ENCODE assay signal across 15 cellular contexts in the genomic region with DNA sequence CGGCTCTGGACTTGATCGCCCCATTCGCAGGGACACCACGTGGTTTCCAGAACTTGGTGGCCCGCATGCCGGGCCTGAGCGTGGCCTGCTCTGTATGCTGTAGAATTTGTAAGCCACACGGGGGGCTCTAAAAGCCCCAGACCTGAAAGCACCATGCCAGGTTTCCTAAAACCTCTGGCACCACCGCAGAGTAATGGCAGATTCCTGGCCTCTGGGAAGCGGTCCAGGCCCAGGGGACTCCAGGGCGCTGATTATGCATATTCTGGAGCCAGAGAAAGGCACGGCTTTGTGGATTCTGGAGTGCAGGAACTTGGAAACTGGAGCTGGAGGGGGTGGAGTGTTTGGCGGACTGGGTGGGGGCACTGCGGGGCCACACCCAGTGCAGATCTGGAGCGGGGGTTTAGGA. TPM values are rescaled to one million over a fixed set of nuclear protein-coding genes. Genes with fewer than 3 reads are reported as not detected.
DNase-seq lines count a peak whose midpoint lies in the region; ATAC-seq, FAIRE-seq and TF ChIP-seq lines count a peak whose summit lies in the region.
"Had no signal": no experiment of that assay in that cellular context is flagged by ENCODE, and none has a peak within 500 bp of the region (broad histone marks: within the 10 kb centered on the region; RNA-seq: fewer than 3 reads in every experiment).

No MANE protein-coding gene starts in this region.

- TF ChIP-seq RAD21 in K562 (CRISPR knock-in tag; conservative IDR thresholded peaks at IDR 0.05 in 1 of 2, IDR thresholded peaks at IDR 0.05 in 1 of 2) (no peak), liver (IDR thresholded peaks at IDR 0.05) (peak in 1 of 2 donors; percentile 13)

- FAIRE-seq in K562 (lab: Jason Lieb, UNC), result no peak
- FAIRE-seq: astrocyte, GM12892, keratinocyte had no signal

- intact Hi-C loops in K562 (cut with micrococcal nuclease), result loop anchor here (5.0 kb wide), 1 partner anchor 37 kb away; a partner anchor contains a TSS
- intact Hi-C loops in head of caudate nucleus (cut with DNase I), result no loop called here

- H3K4me1 ChIP-seq in GM23338 (ENCODE audit: insufficient read depth), result peaks cover 11% of the 10 kb centered on the region
- H3K4me1 ChIP-seq in K562 (replicated peaks in 1 of 2; ENCODE audit: control insufficient read depth in 2 of 2, insufficient read depth in 2 of 2, low read length in 2 of 2), result peaks cover 32 to 44% of the 10 kb centered on the region in 2 experiments
- H3K4me1 ChIP-seq in liver (ENCODE audit: control insufficient read depth in 4 of 4, insufficient read depth in 4 of 4, low read length in 3 of 4), result peaks cover 1 to 22% (median 17%) of the 10 kb centered on the region in 4 donors
- H3K4me1 ChIP-seq in BE2C, result peaks cover 21% of the 10 kb centered on the region

- H3K9ac ChIP-seq in K562 (ENCODE audit: insufficient read depth in 1 of 2, low read depth in 2 of 2, low read length in 2 of 2) (no peak overlapping the region), liver (ENCODE audit: low read depth in 1 of 2, low read length in 2 of 2) (no peak overlapping the region)

- H2AFZ ChIP-seq in GM23338, result no peak overlapping the region
- no peak overlapping the region for H2AFZ ChIP-seq in K562 (ENCODE audit: low read depth, low read length)

- peaks cover 44% of the 10 kb centered on the region for H3F3A ChIP-seq in GM23338 (replicated peaks; ENCODE audit: low read depth)

- no peaks in the 10 kb centered on the region for H3K9me3 ChIP-seq in K562 (replicated peaks; ENCODE audit: control insufficient read depth, insufficient read depth, low read depth, low read length)
- no peaks in the 10 kb centered on the region for H3K9me3 ChIP-seq in liver (ENCODE audit: control insufficient read depth in 4 of 4, low read length in 3 of 4)
- H3K9me3 ChIP-seq in BE2C, result no peaks in the 10 kb centered on the region

- no peaks in the 10 kb centered on the region for H3K9me1 ChIP-seq in K562 (ENCODE audit: control insufficient read depth, insufficient read depth, low read length)

- H3K27me3 Mint-ChIP-seq in GM23338 (ENCODE audit: insufficient read depth, low read depth, poor library complexity), result peaks cover 45% of the 10 kb centered on the region
- H3K27me3 Mint-ChIP-seq in naive thymus-derived CD8-positive, alpha-beta T cell, result no peaks in the 10 kb centered on the region
- H3K27me3 Mint-ChIP-seq: activated CD4-positive, alpha-beta T cell treated with anti-CD3 and anti-CD28 coated beads, Interleukin-2, amount 10 ng/mL, durations not matched to agents 7 days and 5 days; activated naive CD4-positive, alpha-beta T cell treated with anti-CD3 and anti-CD28 coated beads, Interleukin-2, amount 10 ng/mL, durations not matched to agents 7 days and 5 days had no signal

- no peak overlapping the region for H3K27ac ChIP-seq in GM23338 (ENCODE audit: low read depth)
- H3K27ac ChIP-seq in K562 (ENCODE audit: extremely low read depth, low read depth, low read length), result no peak overlapping the region
- peak overlapping the region; percentile 50 to 68 for H3K27ac ChIP-seq in liver (ENCODE audit: low read depth in 1 of 2, low read length in 2 of 2)
- H3K27ac ChIP-seq in substantia nigra (ENCODE audit: low read depth, low read length, poor library complexity, severe bottlenecking), result peak overlapping the region; percentile 27

- DNase-seq in GM23338 (ENCODE audit: low spot score) (no peak), K562 (ENCODE audit: extremely low read depth in 1 of 4, low spot score in 3 of 4) (peak in 1 of 4 experiments; percentile 22), substantia nigra (lab: John Stamatoyannopoulos, UW) (peak in 1 of 49 donors; percentile 37), BE2C (no peak), head of caudate nucleus (no peak)
- no peak for DNase-seq in naive thymus-derived CD8-positive, alpha-beta T cell
- DNase-seq: activated CD4-positive, alpha-beta T cell treated with anti-CD3 and anti-CD28 coated beads, Interleukin-2, amount 10 ng/mL, durations not matched to agents 7 days and 5 days; activated naive CD4-positive, alpha-beta T cell treated with anti-CD3 and anti-CD28 coated beads, Interleukin-2, amount 10 ng/mL, durations not matched to agents 7 days and 5 days; activated T-cell treated with anti-CD3 and anti-CD28 coated beads for 4 hours; NCI-H526 had no signal

- WGBS in K562 (ENCODE audit: insufficient coverage, low coverage, missing lambda C conversion rate), result 95% methylated on average over 10 of the region's 15 CpGs
- 66% methylated on average over 15 of the region's 15 CpGs for WGBS in liver

- H3K4me2 ChIP-seq in GM23338 (no peak overlapping the region), K562 (ENCODE audit: insufficient read depth, low read length) (no peak overlapping the region)

- H3K79me2 ChIP-seq in GM23338 (replicated peaks; ENCODE audit: insufficient read depth), result peaks cover 24% of the 10 kb centered on the region
- H3K79me2 ChIP-seq in K562 (ENCODE audit: control insufficient read depth, insufficient read depth, low read length), result peaks cover 37% of the 10 kb centered on the region

- H3K4me3 ChIP-seq in GM23338 (no peak overlapping the region), K562 (no peak overlapping the region), liver (ENCODE audit: low read depth in 1 of 3, low read length in 3 of 3) (no peak overlapping the region), BE2C (ENCODE audit: low read depth, low read length) (no peak overlapping the region)

- H3K27me3 ChIP-seq in GM23338 (ENCODE audit: insufficient read depth) (no peaks in the 10 kb centered on the region), K562 (ENCODE audit: control insufficient read depth in 2 of 2, insufficient read depth in 2 of 2, low read length in 2 of 2) (no peaks in the 10 kb centered on the region), liver (ENCODE audit: control insufficient read depth in 4 of 4, insufficient read depth in 4 of 4, low read length in 3 of 4) (no peaks in the 10 kb centered on the region), BE2C (no peaks in the 10 kb centered on the region)

- TF ChIP-seq POLR2A in K562 (conservative IDR thresholded peaks at IDR 0.05), result no peak

- no peak overlapping the region for H3K4me3 Mint-ChIP-seq in GM23338
- no peak overlapping the region for H3K4me3 Mint-ChIP-seq in naive thymus-derived CD8-positive, alpha-beta T cell
- H3K4me3 Mint-ChIP-seq: activated CD4-positive, alpha-beta T cell treated with anti-CD3 and anti-CD28 coated beads, Interleukin-2, amount 10 ng/mL, durations not matched to agents 7 days and 5 days; activated naive CD4-positive, alpha-beta T cell treated with anti-CD3 and anti-CD28 coated beads, Interleukin-2, amount 10 ng/mL, durations not matched to agents 7 days and 5 days had no signal

- H3K9me2 ChIP-seq in GM23338 (ENCODE audit: insufficient read depth), result no peaks in the 10 kb centered on the region

- peaks cover 13% of the 10 kb centered on the region for H3K9me3 Mint-ChIP-seq in GM23338
- no peaks in the 10 kb centered on the region for H3K9me3 Mint-ChIP-seq in naive thymus-derived CD8-positive, alpha-beta T cell
- H3K9me3 Mint-ChIP-seq: activated CD4-positive, alpha-beta T cell treated with anti-CD3 and anti-CD28 coated beads, Interleukin-2, amount 10 ng/mL, durations not matched to agents 7 days and 5 days; activated naive CD4-positive, alpha-beta T cell treated with anti-CD3 and anti-CD28 coated beads, Interleukin-2, amount 10 ng/mL, durations not matched to agents 7 days and 5 days had no signal

- peaks cover 55% of the 10 kb centered on the region for H3K36me3 Mint-ChIP-seq in GM23338 (ENCODE audit: low read depth)
- H3K36me3 Mint-ChIP-seq in naive thymus-derived CD8-positive, alpha-beta T cell, result peaks cover 0 to 46% (median 19%) of the 10 kb centered on the region in 3 donors

- H3K36me3 ChIP-seq in GM23338 (ENCODE audit: insufficient read depth) (peaks cover 13% of the 10 kb centered on the region), K562 (ENCODE audit: control insufficient read depth, insufficient read depth, low read length) (peaks cover 65% of the 10 kb centered on the region), liver (ENCODE audit: control insufficient read depth in 4 of 4, insufficient read depth in 3 of 4, low read depth in 1 of 4, low read length in 3 of 4) (peaks cover 3 to 14% (median 8%) of the 10 kb centered on the region in 4 donors), BE2C (peaks cover 37% of the 10 kb centered on the region)

- CTCF ChIA-PET in K562 (lab: Yijun Ruan, JAX; ENCODE audit: low intra/inter-chr PET ratio), result interaction anchor here (0.6 kb wide), 1 partner anchor 13 kb away, joined by 6 read pairs; no protein-coding TSS in a partner anchor

- peaks cover 27% of the 10 kb centered on the region for H3K4me1 Mint-ChIP-seq in GM23338
- peaks cover 16 to 50% (median 42%) of the 10 kb centered on the region in 4 donors for H3K4me1 Mint-ChIP-seq in naive thymus-derived CD8-positive, alpha-beta T cell

- 0 out of 2 replicates have a peak overlapping the region, but pooled peaks have one; percentile 72 for H3K27ac Mint-ChIP-seq in GM23338
- H3K27ac Mint-ChIP-seq in naive thymus-derived CD8-positive, alpha-beta T cell, result peak overlapping the region in 1 of 10 donors; percentile 2
- H3K27ac Mint-ChIP-seq: activated naive CD4-positive, alpha-beta T cell treated with anti-CD3 and anti-CD28 coated beads, Interleukin-2, amount 10 ng/mL, durations not matched to agents 7 days and 5 days had no signal

- TF ChIP-seq EP300 in K562 (IDR thresholded peaks at IDR 0.05; ENCODE audit: low read length), result no peak

- no peak for ATAC-seq in GM23338
- ATAC-seq in K562, result no peak
- no peak for ATAC-seq in naive thymus-derived CD8-positive, alpha-beta T cell

- TF ChIP-seq CTCF in GM23338 (conservative IDR thresholded peaks at IDR 0.05; ENCODE audit: low read depth in 2 of 2) (no peak), K562 (IDR thresholded peaks at IDR 0.05 in 2 of 3, conservative IDR thresholded peaks at IDR 0.05 in 1 of 3; ENCODE audit: insufficient read depth in 2 of 3, low read depth in 1 of 3, low read length in 3 of 3) (no peak), liver (IDR thresholded peaks at IDR 0.05; ENCODE audit: low read depth, low read length, missing input control) (no peak), BE2C (IDR thresholded peaks at IDR 0.05; ENCODE audit: low read depth, low read length) (no peak)

- peaks cover 11% of the 10 kb centered on the region for H4K20me1 ChIP-seq in GM23338 (replicated peaks; ENCODE audit: insufficient read depth)
- peaks cover 21% of the 10 kb centered on the region for H4K20me1 ChIP-seq in K562 (replicated peaks; ENCODE audit: control insufficient read depth, insufficient read depth, low read length)

- in situ Hi-C loops in K562 (cut with MboI), result loop anchor here (10.0 kb wide), 1 partner anchor 94 kb away; a partner anchor contains a TSS

- POLR2A ChIA-PET in K562 (lab: Yijun Ruan, JAX), result interaction anchor here (0.6 to 14.5 kb wide), 15 partner anchors 9 to 520 kb away, joined by 3 to 439 read pairs (median 11); a partner anchor contains a TSS
- POLR2A ChIA-PET in naive thymus-derived CD8-positive, alpha-beta T cell (lab: Charles Lee), result interaction anchor here (0.6 kb wide), 1 partner anchor 90 kb away, joined by 4 read pairs; no protein-coding TSS in a partner anchor

- BruUV-seq in K562 (replicated peaks; lab: Mats Ljungman, UMichigan), result no TSS peak

RNA-seq across cellular contexts. Expression of a gene that starts 3.7 kb away (rescaled TPM):
- 1,625 and 2,064 TPM in 2 replicates for total RNA-seq in GM23338 (2014; rRNA removed; shearing (Covaris generic))
- polyA plus RNA-seq in GM23338 (2016; fragmentation: Nextera tagmentation; extraction: Ambion mirVana), result 5,278 and 5,436 TPM in 2 replicates
- total RNA-seq in K562 (2011; cell fraction: chromatin; rRNA removed; ENCODE audit: low replicate concordance), result 116 and 227 TPM in 2 replicates
- 251 and 284 TPM in 2 replicates for total RNA-seq in K562 (2011; cell fraction: nucleolus; rRNA removed)
- total RNA-seq in K562 (2011; cell fraction: nucleoplasm; rRNA removed), result 546 and 1,281 TPM in 2 replicates
- 3,611 and 4,100 TPM in 2 replicates for total RNA-seq in K562 (2014; rRNA removed)
- total RNA-seq in K562 (2014; rRNA removed; fragmentation: Illumina TruSeq; extraction: Trizol), result 2,821 and 3,420 TPM in 2 replicates
- total RNA-seq in K562 (2015; rRNA removed; fragmentation: Illumina TruSeq; extraction: Trizol), result 4,574 and 5,040 TPM in 2 replicates
- total RNA-seq in K562 (2021), result 3,376 and 3,459 TPM in 2 replicates
- 1,231 and 2,161 TPM in 2 replicates for polyA plus RNA-seq in K562 (2011; rRNA removed)
- polyA plus RNA-seq in K562 (2011; cell fraction: cytosol; rRNA removed), result 5,138 and 6,086 TPM in 2 replicates
- polyA plus RNA-seq in K562 (2011; cell fraction: nucleus; rRNA removed), result 1,631 and 1,635 TPM in 2 replicates
- polyA plus RNA-seq in K562 (2012), result 3,654 and 5,025 TPM in 2 replicates
- 6,461 and 6,790 TPM in 2 replicates for polyA plus RNA-seq in K562 (2014; fragmentation: Illumina TruSeq; extraction: Trizol)
- polyA plus RNA-seq in K562 (2014; fragmentation: Nextera tagmentation; extraction: Ambion mirVana), result over 10,000 TPM; 17,458 to 27,415 TPM
- 3,965 and 4,994 TPM in 2 replicates for polyA plus RNA-seq in K562 (2014; rRNA removed)
- 536 and 548 TPM in 2 replicates for polyA minus RNA-seq in K562 (2011; rRNA and poly(A)+ RNA removed)
- 790 and 999 TPM in 2 replicates for polyA minus RNA-seq in K562 (2011; cell fraction: cytosol; rRNA and poly(A)+ RNA removed)
- 171 and 269 TPM in 2 replicates for polyA minus RNA-seq in K562 (2011; cell fraction: nucleus; rRNA and poly(A)+ RNA removed)
- 1,000 to 10,000 TPM; 2,528 to 9,360 TPM for total RNA-seq in liver
- polyA plus RNA-seq in liver, result over 10,000 TPM; 15,042 to 16,395 TPM
- 845 TPM for polyA plus RNA-seq in BE2C (2012; ENCODE audit: insufficient read depth, insufficient read length, low read depth)
- 1,000 to 10,000 TPM; 1,370 to 1,435 TPM for total RNA-seq in naive thymus-derived CD8-positive, alpha-beta T cell
- polyA plus RNA-seq in naive thymus-derived CD8-positive, alpha-beta T cell, result 1,000 to 10,000 TPM; 4,833 to 4,899 (median 4,886) TPM

RNA-seq across cellular contexts. Expression of a gene that starts 14.1 kb away (rescaled TPM):
- 184 and 261 TPM in 2 replicates for total RNA-seq in GM23338 (2014; rRNA removed; shearing (Covaris generic))
- polyA plus RNA-seq in GM23338 (2016; fragmentation: Nextera tagmentation; extraction: Ambion mirVana) (168 and 179 TPM in 2 replicates), K562 (2011; rRNA removed) (51.2 and 56.6 TPM in 2 replicates), K562 (2014; fragmentation: Illumina TruSeq; extraction: Trizol) (67.5 and 79.1 TPM in 2 replicates), K562 (2014; fragmentation: Nextera tagmentation; extraction: Ambion mirVana) (1 to 10 TPM; 3.2 to 5.5 TPM), K562 (2014; rRNA removed) (69.6 and 79.5 TPM in 2 replicates), liver (10 to 100 TPM; 10.5 to 27.0 TPM)
- total RNA-seq in K562 (2011; cell fraction: chromatin; rRNA removed; ENCODE audit: low replicate concordance), result 47.4 and 110 TPM in 2 replicates
- 95.2 and 106 TPM in 2 replicates for total RNA-seq in K562 (2011; cell fraction: nucleolus; rRNA removed)
- 67.2 and 75.0 TPM in 2 replicates for total RNA-seq in K562 (2011; cell fraction: nucleoplasm; rRNA removed)
- total RNA-seq in K562 (2014; rRNA removed) (44.5 and 62.0 TPM in 2 replicates), K562 (2014; rRNA removed; fragmentation: Illumina TruSeq; extraction: Trizol) (22.1 and 23.0 TPM in 2 replicates), K562 (2015; rRNA removed; fragmentation: Illumina TruSeq; extraction: Trizol) (41.3 and 46.5 TPM in 2 replicates), K562 (2021) (95.4 and 98.5 TPM in 2 replicates), liver (10 to 100 TPM; 10.8 to 18.7 TPM)
- 75.9 and 134 TPM in 2 replicates for polyA plus RNA-seq in K562 (2011; cell fraction: cytosol; rRNA removed)
- polyA plus RNA-seq in K562 (2011; cell fraction: nucleus; rRNA removed), result 94.1 and 129 TPM in 2 replicates
- polyA plus RNA-seq in K562 (2012), result 105 and 115 TPM in 2 replicates
- 13.0 and 20.5 TPM in 2 replicates for polyA minus RNA-seq in K562 (2011; rRNA and poly(A)+ RNA removed)
- 37.3 and 38.6 TPM in 2 replicates for polyA minus RNA-seq in K562 (2011; cell fraction: cytosol; rRNA and poly(A)+ RNA removed)
- polyA minus RNA-seq in K562 (2011; cell fraction: nucleus; rRNA and poly(A)+ RNA removed), result 30.5 and 33.0 TPM in 2 replicates
- 70.8 TPM for polyA plus RNA-seq in BE2C (2012; ENCODE audit: insufficient read depth, insufficient read length, low read depth)
- total RNA-seq in naive thymus-derived CD8-positive, alpha-beta T cell, result 100 to 1,000 TPM; 170 to 181 TPM
- polyA plus RNA-seq in naive thymus-derived CD8-positive, alpha-beta T cell, result 10 to 100 TPM; 58.5 to 97.1 (median 83.1) TPM

RNA-seq across cellular contexts. Expression of a gene that starts 24.3 kb away (rescaled TPM):
- 23.1 and 28.9 TPM in 2 replicates for total RNA-seq in GM23338 (2014; rRNA removed; shearing (Covaris generic))
- polyA plus RNA-seq in GM23338 (2016; fragmentation: Nextera tagmentation; extraction: Ambion mirVana), result 15.9 and 19.9 TPM in 2 replicates
- 36.8 and 78.5 TPM in 2 replicates for total RNA-seq in K562 (2011; cell fraction: chromatin; rRNA removed; ENCODE audit: low replicate concordance)
- total RNA-seq in K562 (2011; cell fraction: nucleolus; rRNA removed), result 40.7 and 40.9 TPM in 2 replicates
- 28.8 and 32.4 TPM in 2 replicates for total RNA-seq in K562 (2011; cell fraction: nucleoplasm; rRNA removed)
- 12.9 and 20.5 TPM in 2 replicates for total RNA-seq in K562 (2014; rRNA removed)
- 8.8 and 11.3 TPM in 2 replicates for total RNA-seq in K562 (2014; rRNA removed; fragmentation: Illumina TruSeq; extraction: Trizol)
- 15.2 and 18.4 TPM in 2 replicates for total RNA-seq in K562 (2015; rRNA removed; fragmentation: Illumina TruSeq; extraction: Trizol)
- total RNA-seq in K562 (2021), result 26.1 and 28.1 TPM in 2 replicates
- 26.0 and 26.7 TPM in 2 replicates for polyA plus RNA-seq in K562 (2011; rRNA removed)
- 26.7 and 37.5 TPM in 2 replicates for polyA plus RNA-seq in K562 (2011; cell fraction: cytosol; rRNA removed)
- polyA plus RNA-seq in K562 (2011; cell fraction: nucleus; rRNA removed), result 26.4 and 41.7 TPM in 2 replicates
- 20.3 and 23.1 TPM in 2 replicates for polyA plus RNA-seq in K562 (2012)
- polyA plus RNA-seq in K562 (2014; fragmentation: Illumina TruSeq; extraction: Trizol), result 31.1 and 32.2 TPM in 2 replicates
- polyA plus RNA-seq in K562 (2014; fragmentation: Nextera tagmentation; extraction: Ambion mirVana), result 1 to 10 TPM; 1.9 to 2.2 TPM
- polyA plus RNA-seq in K562 (2014; rRNA removed), result 18.0 and 24.3 TPM in 2 replicates
- polyA minus RNA-seq in K562 (2011; rRNA and poly(A)+ RNA removed), result 15.7 and 26.2 TPM in 2 replicates
- 20.6 and 25.9 TPM in 2 replicates for polyA minus RNA-seq in K562 (2011; cell fraction: cytosol; rRNA and poly(A)+ RNA removed)
- polyA minus RNA-seq in K562 (2011; cell fraction: nucleus; rRNA and poly(A)+ RNA removed), result 13.2 and 13.8 TPM in 2 replicates
- 1 to 10 TPM; 8.4 to 8.7 TPM for total RNA-seq in liver
- polyA plus RNA-seq in liver, result 1 to 10 TPM; 2.6 to 4.2 TPM
- 10.3 TPM for polyA plus RNA-seq in BE2C (2012; ENCODE audit: insufficient read depth, insufficient read length, low read depth)
- total RNA-seq in naive thymus-derived CD8-positive, alpha-beta T cell, result 10 to 100 TPM; 45.9 to 47.9 TPM
- polyA plus RNA-seq in naive thymus-derived CD8-positive, alpha-beta T cell, result 10 to 100 TPM; 17.9 to 31.0 (median 22.3) TPM

RNA-seq across cellular contexts. Expression of a gene that starts 24.9 kb away (rescaled TPM):
- 222 and 252 TPM in 2 replicates for total RNA-seq in GM23338 (2014; rRNA removed; shearing (Covaris generic))
- polyA plus RNA-seq in GM23338 (2016; fragmentation: Nextera tagmentation; extraction: Ambion mirVana) (194 and 196 TPM in 2 replicates), K562 (2011; rRNA removed) (237 and 273 TPM in 2 replicates), K562 (2014; fragmentation: Illumina TruSeq; extraction: Trizol) (165 and 339 TPM in 2 replicates), K562 (2014; fragmentation: Nextera tagmentation; extraction: Ambion mirVana) (10 to 100 TPM; 71.4 to 95.3 TPM), K562 (2014; rRNA removed) (310 and 330 TPM in 2 replicates), liver (10 to 100 TPM; 29.6 to 46.7 TPM)
- total RNA-seq in K562 (2011; cell fraction: chromatin; rRNA removed; ENCODE audit: low replicate concordance), result 106 and 309 TPM in 2 replicates
- total RNA-seq in K562 (2011; cell fraction: nucleolus; rRNA removed), result 270 and 321 TPM in 2 replicates
- 174 and 179 TPM in 2 replicates for total RNA-seq in K562 (2011; cell fraction: nucleoplasm; rRNA removed)
- total RNA-seq in K562 (2014; rRNA removed) (453 and 558 TPM in 2 replicates), K562 (2014; rRNA removed; fragmentation: Illumina TruSeq; extraction: Trizol) (56.6 and 95.4 TPM in 2 replicates), K562 (2015; rRNA removed; fragmentation: Illumina TruSeq; extraction: Trizol) (282 and 294 TPM in 2 replicates), K562 (2021) (335 and 343 TPM in 2 replicates), liver (10 to 100 TPM; 52.5 to 80.1 TPM)
- polyA plus RNA-seq in K562 (2011; cell fraction: cytosol; rRNA removed), result 435 and 727 TPM in 2 replicates
- 267 and 312 TPM in 2 replicates for polyA plus RNA-seq in K562 (2011; cell fraction: nucleus; rRNA removed)
- 308 and 401 TPM in 2 replicates for polyA plus RNA-seq in K562 (2012)
- polyA minus RNA-seq in K562 (2011; rRNA and poly(A)+ RNA removed), result 168 and 344 TPM in 2 replicates
- polyA minus RNA-seq in K562 (2011; cell fraction: cytosol; rRNA and poly(A)+ RNA removed), result 335 and 352 TPM in 2 replicates
- polyA minus RNA-seq in K562 (2011; cell fraction: nucleus; rRNA and poly(A)+ RNA removed), result 89.8 and 126 TPM in 2 replicates
- polyA plus RNA-seq in BE2C (2012; ENCODE audit: insufficient read depth, insufficient read length, low read depth), result 359 TPM
- total RNA-seq in naive thymus-derived CD8-positive, alpha-beta T cell, result 10 to 100 TPM; 30.4 to 32.0 TPM
- polyA plus RNA-seq in naive thymus-derived CD8-positive, alpha-beta T cell, result 10 to 100 TPM; 47.5 to 66.1 (median 62.0) TPM

RNA-seq across cellular contexts. Expression of a gene that starts 35.3 kb away (rescaled TPM):
- total RNA-seq in GM23338 (2014; rRNA removed; shearing (Covaris generic)), result 0.69 and 0.78 TPM in 2 replicates
- polyA plus RNA-seq in GM23338 (2016; fragmentation: Nextera tagmentation; extraction: Ambion mirVana) (4.7 and 8.4 TPM in 2 replicates), K562 (2011; rRNA removed) (1.9 and 4.2 TPM in 2 replicates), K562 (2014; fragmentation: Illumina TruSeq; extraction: Trizol) (0.37 and 1.2 TPM in 2 replicates), K562 (2014; fragmentation: Nextera tagmentation; extraction: Ambion mirVana) (under 1 TPM; 0.41 to 0.87 TPM), K562 (2014; rRNA removed) (1.3 and 1.6 TPM in 2 replicates), liver (under 1 TPM in 1 of 2 donors, not detected in 1; 0.16 TPM)
- 1.4 and 2.3 TPM in 2 replicates for total RNA-seq in K562 (2011; cell fraction: chromatin; rRNA removed; ENCODE audit: low replicate concordance)
- total RNA-seq in K562 (2011; cell fraction: nucleolus; rRNA removed), result 1.7 and 2.7 TPM in 2 replicates
- 0.99 and 1.0 TPM in 2 replicates for total RNA-seq in K562 (2011; cell fraction: nucleoplasm; rRNA removed)
- total RNA-seq in K562 (2014; rRNA removed) (1.1 and 1.5 TPM in 2 replicates), K562 (2014; rRNA removed; fragmentation: Illumina TruSeq; extraction: Trizol) (0.44 and 0.51 TPM in 2 replicates), K562 (2015; rRNA removed; fragmentation: Illumina TruSeq; extraction: Trizol) (0.76 and 1.2 TPM in 2 replicates), K562 (2021) (1.6 and 2.1 TPM in 2 replicates), liver (1 to 10 TPM in 1 of 2 donors, not detected in 1; 1.3 TPM)
- polyA plus RNA-seq in K562 (2011; cell fraction: cytosol; rRNA removed), result 4.5 and 4.6 TPM in 2 replicates
- polyA plus RNA-seq in K562 (2011; cell fraction: nucleus; rRNA removed), result 3.6 and 5.2 TPM in 2 replicates
- polyA plus RNA-seq in K562 (2012), result 2.2 and 4.5 TPM in 2 replicates
- polyA minus RNA-seq in K562 (2011; rRNA and poly(A)+ RNA removed), result 0.25 and 0.45 TPM in 2 replicates
- 2.7 TPM in 1 of 2 replicates, not detected in the other for polyA minus RNA-seq in K562 (2011; cell fraction: cytosol; rRNA and poly(A)+ RNA removed)
- 0.81 and 1.6 TPM in 2 replicates for polyA minus RNA-seq in K562 (2011; cell fraction: nucleus; rRNA and poly(A)+ RNA removed)
- not detected for polyA plus RNA-seq in BE2C (2012; ENCODE audit: insufficient read depth, insufficient read length, low read depth)
- total RNA-seq in naive thymus-derived CD8-positive, alpha-beta T cell, result 1 to 10 TPM; 1.8 to 2.3 TPM
- 1 to 10 TPM in 2 of 3 donors, under 1 TPM in 1; 0.67 to 2.4 (median 2.0) TPM for polyA plus RNA-seq in naive thymus-derived CD8-positive, alpha-beta T cell
- polyA plus RNA-seq: BJ had no signal

Comparison
In these comparisons a context has a peak if more than half of its experiments do, and no peak if none do; other contexts are left out.
1. H3K27ac ChIP-seq: peak in liver (2 of 2) and substantia nigra (single experiment); none in GM23338 (single experiment) and K562 (single experiment).